19 cellular contexts compared by ENCODE assay signal in the genomic region with DNA sequence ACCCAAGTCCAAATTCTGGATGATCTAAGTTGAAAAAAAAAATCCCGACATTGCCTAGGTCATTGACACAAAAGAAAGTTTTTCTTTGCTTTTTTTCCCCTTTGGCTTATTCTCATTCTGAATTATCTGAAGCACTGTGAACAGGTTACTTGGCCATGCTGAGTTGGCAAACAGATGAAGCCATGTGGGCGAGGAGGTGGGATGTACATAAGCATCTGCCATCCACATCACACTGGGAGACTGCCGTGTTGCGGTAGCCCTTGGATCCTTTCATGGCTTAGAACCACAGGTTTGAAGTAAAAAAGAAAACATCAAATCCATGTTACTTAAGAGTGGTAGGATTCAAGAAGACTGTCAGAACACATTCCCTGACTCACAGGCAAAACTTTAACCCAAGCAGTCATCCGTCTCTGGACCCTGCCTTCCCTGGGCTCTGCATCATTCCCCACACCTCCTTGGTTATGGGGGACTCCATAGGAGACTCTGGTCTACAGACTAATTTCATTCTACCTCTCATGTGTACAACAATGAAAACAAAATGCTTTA.
"Had no signal": no experiment of that assay in that cellular context is flagged by ENCODE, and none has a peak within 500 bp of the region (broad histone marks: within the 10 kb centered on the region; RNA-seq: fewer than 3 reads in every experiment).

No MANE protein-coding gene starts in this region.

- H3K9me3 ChIP-seq: esophagus muscularis mucosa, mucosa of descending colon, spleen, upper lobe of left lung had no signal

- H3K4me3 ChIP-seq: cardiac muscle cell, esophagus muscularis mucosa, mucosa of descending colon, spleen, upper lobe of left lung had no signal

- H3K27ac ChIP-seq: cardiac muscle cell, esophagus muscularis mucosa, upper lobe of left lung had no signal

- H3K27me3 ChIP-seq: cardiac muscle cell, esophagus muscularis mucosa, spleen, upper lobe of left lung had no signal

- H3K36me3 ChIP-seq: cardiac muscle cell, esophagus muscularis mucosa, spleen, upper lobe of left lung had no signal

- ATAC-seq: activated T-helper 17 cell treated with anti-CD3 and anti-CD28 coated beads, Interleukin-2, amount 50 U/mL, for 72 hours; left colon; mucosa of descending colon had no signal

- DNase-seq: activated CD8-positive, alpha-beta memory T cell treated with anti-CD3 and anti-CD28 coated beads, Interleukin-2, amount 50 U/mL, for 4 hours; activated naive CD4-positive, alpha-beta T cell; activated naive CD8-positive, alpha-beta T cell treated with anti-CD3 and anti-CD28 coated beads for 36 hours; activated T-cell treated with anti-CD3 and anti-CD28 coated beads, Interleukin-2, amount 50 U/mL, for 24 hours; amniotic stem cell; dermis blood vessel endothelial cell; effector memory CD4-positive, alpha-beta T cell; hypothalamus; left colon; mesenchymal stem cell; mucosa of descending colon; spleen; stimulated activated CD4-positive, alpha-beta T cell treated with anti-CD3 and anti-CD28 coated beads, Interleukin-4, amount 100 ng/mL, for 1 hour; stimulated activated naive CD4-positive, alpha-beta T cell treated with Interleukin-2 at 50 U/mL for 16 hours; T-helper 9 cell had no signal
